ENCODE assay signal across 8 cellular contexts in the genomic region with DNA sequence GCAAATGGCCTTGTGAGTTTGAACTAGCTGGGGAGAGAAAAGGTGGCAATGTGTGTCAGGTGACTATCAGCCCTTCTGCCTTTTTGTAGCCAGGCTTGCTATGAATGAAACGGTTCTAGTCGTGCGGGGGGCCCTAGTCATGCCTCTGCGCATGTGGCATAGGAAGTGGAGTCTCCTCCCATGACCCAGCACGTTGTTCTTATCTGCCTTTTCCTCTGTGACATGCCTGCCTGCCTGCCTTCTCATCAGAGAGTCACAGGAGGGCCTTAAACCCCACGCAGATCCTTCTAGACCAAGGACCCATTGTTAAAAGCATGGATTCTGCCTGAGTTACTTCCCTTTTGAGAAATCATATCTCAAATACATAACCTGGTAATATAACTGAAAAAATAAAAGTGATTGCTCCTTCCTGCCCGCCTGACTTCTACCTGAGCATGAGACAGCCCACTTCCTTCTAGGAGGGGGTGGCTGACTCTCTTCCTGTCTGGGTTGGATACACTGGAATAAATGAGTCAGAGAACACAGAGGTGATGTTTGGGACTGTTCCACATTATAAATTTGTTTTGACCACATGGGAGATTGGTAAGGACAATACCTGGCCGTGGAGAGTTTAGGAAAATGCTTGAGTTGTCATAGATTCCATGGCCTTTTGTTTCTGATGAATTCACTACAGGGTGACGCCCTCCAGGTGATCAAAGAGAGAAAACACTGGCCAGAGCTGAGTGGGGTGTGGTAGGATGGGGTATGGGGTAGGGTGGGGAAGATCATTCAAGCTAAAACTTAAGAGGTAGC. TPM values are rescaled to one million over a fixed set of nuclear protein-coding genes. Genes with fewer than 3 reads are reported as not detected.
DNase-seq lines count a peak whose midpoint lies in the region; ATAC-seq and TF ChIP-seq lines count a peak whose summit lies in the region.

No MANE protein-coding gene starts in this region.

- no peak for TF ChIP-seq CTCF in foreskin keratinocyte (conservative IDR thresholded peaks at IDR 0.05)

- no peak overlapping the region for H3K27ac ChIP-seq in foreskin keratinocyte

- no peaks in the 10 kb centered on the region for H3K4me1 ChIP-seq in foreskin keratinocyte

- ATAC-seq in foreskin keratinocyte (peak; percentile 83), GM18873 (IDR thresholded peaks at IDR 0.05; ENCODE audit: low FRiP score, unreplicated experiment) (no peak), Right ventricle myocardium superior (ENCODE audit: poor library complexity) (no peak)

- H3K27me3 ChIP-seq in foreskin keratinocyte = peaks cover 4% of the 10 kb centered on the region

- DNase-seq in KBM-7 (peak; percentile 88), foreskin keratinocyte (peak; percentile 47 to 70), C1 segment of cervical spinal cord (lab: John Stamatoyannopoulos, UW) (no peak), NCI-H1417 treated with DMSO at 0.1 percent for 48 hours (lab: John Stamatoyannopoulos, UW) (no peak), Right ventricle myocardium superior (no peak)
- peak; percentile 39 to 57 for DNase-seq in activated CD8-positive, alpha-beta memory T cell treated with anti-CD3 and anti-CD28 coated beads for 1 hour (ENCODE audit: extremely low read depth in 1 of 2, low read depth in 1 of 2)
- DNase-seq in stimulated activated CD8-positive, alpha-beta memory T cell treated with anti-CD3 and anti-CD28 coated beads, Interleukin-2, amount 100 ng/mL, for 1 hour (ENCODE audit: low read depth in 2 of 2) = peak; percentile 48 to 64

- in situ Hi-C loops in KBM-7 (cut with MboI; ENCODE audit: low pct_unique_long_range_greater_than_20kb, low sequenced_read_pairs) = no loop called here

- intact Hi-C loops in Right ventricle myocardium superior (cut with DNase I) = no loop called here

RNA-seq across cellular contexts. Expression of gene FBLN7, which starts 49.8 kb away (rescaled TPM):
- total RNA-seq in foreskin keratinocyte (0.04 and 0.07 TPM in 2 replicates), Right ventricle myocardium superior (0.38 TPM)
- polyA plus RNA-seq in foreskin keratinocyte = 0.10 and 0.16 TPM in 2 replicates

Comparison
In these comparisons a context has a peak if more than half of its experiments do, and no peak if none do; other contexts are left out.
1. DNase-seq: peak in KBM-7 (single experiment), activated CD8-positive, alpha-beta memory T cell treated with anti-CD3 and anti-CD28 coated beads for 1 hour (2 of 2), foreskin keratinocyte (2 of 2) and stimulated activated CD8-positive, alpha-beta memory T cell treated with anti-CD3 and anti-CD28 coated beads, Interleukin-2, amount 100 ng/mL, for 1 hour (2 of 2); none in C1 segment of cervical spinal cord (0 of 14), NCI-H1417 treated with DMSO at 0.1 percent for 48 hours (single experiment) and Right ventricle myocardium superior (single experiment).